In the genomic region with DNA sequence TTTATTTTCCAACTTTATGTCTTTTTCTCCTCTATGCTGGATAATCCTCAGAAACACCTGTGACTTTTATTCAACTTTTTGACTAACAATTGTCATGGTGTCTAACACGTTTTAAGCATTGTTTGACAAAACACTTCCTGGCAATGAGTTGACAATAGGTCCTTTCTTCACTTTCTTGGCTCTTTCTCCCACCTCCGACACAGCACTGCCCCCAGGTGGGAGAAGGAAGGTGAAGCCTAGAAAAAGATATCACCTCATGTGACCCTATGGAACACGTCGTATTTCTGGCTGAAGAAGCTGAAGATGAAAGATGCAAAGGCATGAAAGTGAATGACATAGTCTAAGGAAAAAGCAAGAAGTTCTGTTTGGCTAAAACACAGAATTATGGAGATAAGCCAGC, we compare ENCODE assay signal across 10 cellular contexts.
A peak's percentile ranks its signal among the peaks of the same experiment; 100 is the strongest.
DNase-seq lines count a peak whose midpoint lies in the region; ATAC-seq and FAIRE-seq lines count a peak whose summit lies in the region.
"Had no signal": no experiment of that assay in that cellular context is flagged by ENCODE, and none has a peak within 500 bp of the region (broad histone marks: within the 10 kb centered on the region; RNA-seq: fewer than 3 reads in every experiment).

No MANE protein-coding gene starts in this region.

- no peak for ATAC-seq in HG03521 (IDR thresholded peaks at IDR 0.05; ENCODE audit: unreplicated experiment)
- ATAC-seq: naive thymus-derived CD4-positive, alpha-beta T cell had no signal

- DNase-seq in ELR (ENCODE audit: low read depth) (peak; percentile 27), HTR-8/SVneo (ENCODE audit: insufficient read length, low spot score) (no peak), UCSD-AML1 (lab: John Stamatoyannopoulos, UW; ENCODE audit: unreplicated experiment) (peak; percentile 8), kidney tubule cell (ENCODE audit: low spot score) (peak; percentile 58), GM03348 (ENCODE audit: low spot score) (no peak), NCI-H1694 treated with DMSO at 0.1 percent for 48 hours (lab: John Stamatoyannopoulos, UW) (no peak), NCI-H446 treated with DMSO at 0.1 percent for 48 hours (lab: John Stamatoyannopoulos, UW) (no peak)
- DNase-seq: activated T-cell treated with anti-CD3 and anti-CD28 coated beads, Interleukin-2, amount 50 U/mL, for 48 hours; naive thymus-derived CD4-positive, alpha-beta T cell had no signal

- FAIRE-seq in HTR-8/SVneo (lab: Jason Lieb, UNC), result peak; percentile 60

Comparison
In these comparisons a context has a peak if more than half of its experiments do, and no peak if none do; other contexts are left out.
1. DNase-seq: peak in ELR (single experiment), UCSD-AML1 (single experiment) and kidney tubule cell (single experiment); none in HTR-8/SVneo (single experiment), GM03348 (single experiment), NCI-H1694 treated with DMSO at 0.1 percent for 48 hours (single experiment) and NCI-H446 treated with DMSO at 0.1 percent for 48 hours (single experiment).